In the genomic region with DNA sequence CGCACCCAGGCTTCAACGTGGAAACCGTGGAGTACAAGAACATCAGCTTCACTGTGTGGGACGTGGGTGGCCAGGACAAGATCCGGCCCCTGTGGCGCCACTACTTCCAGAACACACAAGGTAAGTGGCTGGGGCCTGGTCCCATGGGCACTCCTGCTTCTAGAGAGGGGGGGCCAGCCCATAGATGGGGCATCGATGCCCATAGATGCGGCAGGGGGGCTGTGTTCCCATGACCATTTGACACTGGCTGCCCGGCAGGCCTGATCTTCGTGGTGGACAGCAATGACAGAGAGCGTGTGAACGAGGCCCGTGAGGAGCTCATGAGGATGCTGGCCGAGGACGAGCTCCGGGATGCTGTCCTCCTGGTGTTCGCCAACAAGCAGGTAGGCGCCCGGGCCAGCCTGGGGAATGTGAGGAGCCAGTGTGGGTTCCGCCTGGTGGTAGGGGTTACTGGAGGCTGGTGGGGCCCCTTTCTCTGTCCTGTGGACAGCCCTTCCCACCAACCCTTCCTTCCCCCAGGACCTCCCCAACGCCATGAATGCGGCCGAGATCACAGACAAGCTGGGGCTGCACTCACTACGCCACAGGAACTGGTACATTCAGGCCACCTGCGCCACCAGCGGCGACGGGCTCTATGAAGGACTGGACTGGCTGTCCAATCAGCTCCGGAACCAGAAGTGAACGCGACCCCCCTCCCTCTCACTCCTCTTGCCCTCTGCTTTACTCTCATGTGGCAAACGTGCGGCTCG, we compare ENCODE assay signal across 17 cellular contexts. TPM values are rescaled to one million over a fixed set of nuclear protein-coding genes. Genes with fewer than 3 reads are reported as not detected.
DNase-seq lines count a peak whose midpoint lies in the region; ATAC-seq, FAIRE-seq and TF ChIP-seq lines count a peak whose summit lies in the region.
"Had no signal": no experiment of that assay in that cellular context is flagged by ENCODE, and none has a peak within 500 bp of the region (broad histone marks: within the 10 kb centered on the region; RNA-seq: fewer than 3 reads in every experiment).

No MANE protein-coding gene starts in this region.

- ATAC-seq in IMR-90 (ENCODE audit: low read depth) (no peak), HG02571 (IDR thresholded peaks at IDR 0.05; ENCODE audit: unreplicated experiment) (no peak)
- ATAC-seq: activated T-cell treated with anti-CD3 and anti-CD28 coated beads, Interleukin-2, amount 50 U/mL, for 4 hours; gastrocnemius medialis had no signal

- peak; percentile 2 for DNase-seq in GM12865 (ENCODE audit: low read depth)
- no peak for DNase-seq in IMR-90
- DNase-seq in frontal cortex (ENCODE audit: low spot score in 2 of 2) = peak; percentile 2 to 3
- peak; percentile 63 for DNase-seq in sigmoid colon
- no peak for DNase-seq in activated CD4-positive, CD25-positive, alpha-beta regulatory T cell (lab: John Stamatoyannopoulos, UW)
- no peak for DNase-seq in NCI-H82 (lab: John Stamatoyannopoulos, UW)
- DNase-seq: activated T-cell treated with anti-CD3 and anti-CD28 coated beads, Interleukin-2, amount 50 U/mL, for 4 hours; CD8-positive, alpha-beta memory T cell; effector memory CD4-positive, alpha-beta T cell; GDM1; kidney glomerular epithelial cell; retina; stimulated activated CD4-positive, alpha-beta T cell treated with anti-CD3 and anti-CD28 coated beads, Interleukin-2, amount 100 ng/mL, for 48 hours had no signal

- no peak overlapping the region for H3K4me2 ChIP-seq in IMR-90 (ENCODE audit: low read depth, low read length)

- H2BK5ac ChIP-seq in IMR-90 (ENCODE audit: low read depth, low read length, poor library complexity, severe bottlenecking) = no peak overlapping the region

- peaks cover 19% of the 10 kb centered on the region for H3K9me1 ChIP-seq in IMR-90 (ENCODE audit: insufficient read depth, low read length)

- dilution Hi-C loops in IMR-90 (cut with HindIII; ENCODE audit: low sequenced_read_pairs, unreplicated experiment) = no loop called here

- H3K56ac ChIP-seq in IMR-90 (ENCODE audit: extremely low read depth, insufficient read depth, low read length) = no peak overlapping the region

- no peak overlapping the region for H4K5ac ChIP-seq in IMR-90 (ENCODE audit: low read depth, low read length)

- POLR2A ChIA-PET in IMR-90 (lab: Charles Lee; ENCODE audit: unreplicated experiment) = no interaction called here

- peak overlapping the region; percentile 48 for H2AFZ ChIP-seq in IMR-90 (replicated peaks; ENCODE audit: low read length, poor library complexity)

- H3K27ac ChIP-seq in IMR-90 (ENCODE audit: insufficient read depth, low read length) (no peak overlapping the region), sigmoid colon (no peak overlapping the region)
- H3K27ac ChIP-seq: SJSA1 had no signal

- no peak overlapping the region for H2BK120ac ChIP-seq in IMR-90 (ENCODE audit: low read depth, low read length)

- no peak for TF ChIP-seq RAD21 in IMR-90 (IDR thresholded peaks at IDR 0.05; ENCODE audit: low read length)

- no peak overlapping the region for H3K18ac ChIP-seq in IMR-90 (ENCODE audit: low read depth, low read length)

- no TSS peak for BruUV-seq in IMR-90 (replicated peaks; lab: Mats Ljungman, UMichigan)

- H4K20me1 ChIP-seq in IMR-90 (ENCODE audit: insufficient read depth, low read length) = peaks cover 94% of the 10 kb centered on the region

- H2BK15ac ChIP-seq in IMR-90 (ENCODE audit: low read depth, low read length) = no peak overlapping the region

- no peak overlapping the region for H4K8ac ChIP-seq in IMR-90 (ENCODE audit: low read depth in 2 of 2, low read length in 2 of 2)

- in situ Hi-C loops in IMR-90 (cut with MboI; ENCODE audit: low sequenced_read_pairs) = no loop called here

- 0 out of 2 replicates have a peak, but pooled peaks cover 5% of the 10 kb centered on the region for H3K4me1 ChIP-seq in IMR-90 (ENCODE audit: control insufficient read depth, insufficient read depth, low read length)
- H3K4me1 ChIP-seq in sigmoid colon = peaks cover 0 to 52% (median 26%) of the 10 kb centered on the region in 4 donors
- H3K4me1 ChIP-seq: HAP-1 had no signal

- H3K79me1 ChIP-seq in IMR-90 (ENCODE audit: low read depth in 1 of 2, low read length in 2 of 2) = peaks cover 5 to 62% of the 10 kb centered on the region in 2 experiments; a peak in 3 of 4 replicates

- H3K9me3 ChIP-seq in IMR-90 (ENCODE audit: control insufficient read depth, insufficient read depth, low read length) (peaks cover 9% of the 10 kb centered on the region; the same call in 1 of the 2 replicates), sigmoid colon (peaks cover 0 to 6% (median 3%) of the 10 kb centered on the region in 4 donors)

- H3K14ac ChIP-seq in IMR-90 (replicated peaks; ENCODE audit: low read depth, low read length) = no peak overlapping the region

- H3K23ac ChIP-seq in IMR-90 (ENCODE audit: low read depth, low read length) = no peak overlapping the region

- CTCF ChIA-PET in IMR-90 (lab: Yijun Ruan, JAX) = no interaction called here

- no peak overlapping the region for H3K4me3 ChIP-seq in GM12865 (ENCODE audit: low read depth, low read length)
- no peak overlapping the region for H3K4me3 ChIP-seq in IMR-90 (ENCODE audit: insufficient read depth, low read depth, low read length)
- H3K4me3 ChIP-seq in sigmoid colon = no peak overlapping the region
- H3K4me3 ChIP-seq: gastrocnemius medialis, HAP-1, SJSA1 had no signal

- TF ChIP-seq EP300 in sigmoid colon (IDR thresholded peaks at IDR 0.05) = no peak

- H3K4ac ChIP-seq in IMR-90 (ENCODE audit: low read depth, low read length) = no peak overlapping the region

- 98% methylated on average over 7 of the region's 34 CpGs; no CpG with 5 or more reads in 1 of the 2 experiments for WGBS in IMR-90 (ENCODE audit: extremely low coverage in 2 of 2, insufficient read length in 1 of 2), 2 experiments
- 89 to 93% methylated on average over 34 of the region's 34 CpGs for WGBS in sigmoid colon, 2 donors

- H3K36me3 ChIP-seq in IMR-90 (ENCODE audit: control insufficient read depth, insufficient read depth, low read length) (peaks cover 57% of the 10 kb centered on the region), sigmoid colon (peaks cover 12 to 44% (median 32%) of the 10 kb centered on the region in 4 donors)

- no peak for FAIRE-seq in frontal cortex (lab: Jason Lieb, UNC)

- intact Hi-C loops in IMR-90 (cut with micrococcal nuclease) = no loop called here
- intact Hi-C loops in sigmoid colon (cut with DNase I) = no loop called here

- TF ChIP-seq CTCF in GM12865 (IDR thresholded peaks at IDR 0.05; ENCODE audit: insufficient read depth, low read depth, low read length, missing control alignments) = no peak
- TF ChIP-seq CTCF in IMR-90 (conservative IDR thresholded peaks at IDR 0.05; ENCODE audit: low read depth, low read length) = no peak
- no peak for TF ChIP-seq CTCF in sigmoid colon (IDR thresholded peaks at IDR 0.05)

- no peak overlapping the region for H2BK20ac ChIP-seq in IMR-90 (ENCODE audit: low read depth, low read length)

- no peak for TF ChIP-seq POLR2A in IMR-90 (IDR thresholded peaks at IDR 0.05; ENCODE audit: low read depth, low read length)
- no peak for TF ChIP-seq POLR2A in sigmoid colon (IDR thresholded peaks at IDR 0.05)

- H3K27me3 ChIP-seq in IMR-90 (ENCODE audit: control insufficient read depth, insufficient read depth, low read length) (no peaks in the 10 kb centered on the region), sigmoid colon (no peaks in the 10 kb centered on the region)
- H3K27me3 ChIP-seq: gastrocnemius medialis, SJSA1 had no signal

- no peak overlapping the region for H2AK9ac ChIP-seq in IMR-90 (replicated peaks; ENCODE audit: low read depth, low read length, poor library complexity)

- H3K9ac ChIP-seq in IMR-90 (ENCODE audit: low read depth, low read length) = no peak overlapping the region

- no peak overlapping the region for H2AK5ac ChIP-seq in IMR-90 (ENCODE audit: low read depth, low read length)

- no peak overlapping the region for H4K91ac ChIP-seq in IMR-90 (ENCODE audit: insufficient read depth, low read depth, low read length)

TF ChIP-seq in IMR-90, 13 proteins besides CTCF, POLR2A, EP300 and RAD21 (continues in another document):
- TF ChIP-seq SMC3 (IDR thresholded peaks at IDR 0.05; ENCODE audit: low read depth, low read length) (no peak), MAZ (IDR thresholded peaks at IDR 0.05; ENCODE audit: borderline replicate concordance, low read depth, low read length) (no peak)

RNA-seq across cellular contexts. Expression of gene C1orf35, which starts 5.6 kb away (rescaled TPM):
- total RNA-seq in IMR-90 (2012; rRNA removed) (4.3 and 4.7 TPM in 2 replicates), frontal cortex (4.1 TPM), sigmoid colon (10 to 100 TPM in 3 of 4 donors, 1 to 10 TPM in 1; 7.8 to 18.1 (median 13.0) TPM)
- polyA plus RNA-seq in IMR-90 (2012; rRNA removed) (13.0 and 15.4 TPM in 2 replicates), sigmoid colon (10 to 100 TPM in 1 of 3 donors, 1 to 10 TPM in 2; 8.8 to 17.9 (median 9.0) TPM)
- 20.6 and 27.3 TPM in 2 replicates for polyA plus RNA-seq in IMR-90 (2012; cell fraction: cytosol; rRNA removed)
- polyA plus RNA-seq in IMR-90 (2012; cell fraction: nucleus; rRNA removed; ENCODE audit: low replicate concordance) = 46.8 and 78.0 TPM in 2 replicates

RNA-seq across cellular contexts. Expression of gene MRPL55, which starts 11.6 kb away (rescaled TPM):
- total RNA-seq in IMR-90 (2012; rRNA removed) (48.9 TPM in 2 replicates), frontal cortex (33.4 TPM), sigmoid colon (10 to 100 TPM; 62.0 to 90.6 (median 79.3) TPM)
- polyA plus RNA-seq in IMR-90 (2012; rRNA removed) (95.4 and 121 TPM in 2 replicates), sigmoid colon (10 to 100 TPM; 53.5 to 77.4 (median 58.0) TPM)
- 115 and 152 TPM in 2 replicates for polyA plus RNA-seq in IMR-90 (2012; cell fraction: cytosol; rRNA removed)
- polyA plus RNA-seq in IMR-90 (2012; cell fraction: nucleus; rRNA removed; ENCODE audit: low replicate concordance) = 146 and 244 TPM in 2 replicates

RNA-seq across cellular contexts. Expression of gene ARF1, which starts 15.0 kb away (rescaled TPM):
- total RNA-seq in IMR-90 (2012; rRNA removed) (306 and 330 TPM in 2 replicates), frontal cortex (107 TPM), sigmoid colon (100 to 1,000 TPM; 212 to 250 (median 225) TPM)
- polyA plus RNA-seq in IMR-90 (2012; rRNA removed) (1,099 and 1,100 TPM in 2 replicates), sigmoid colon (100 to 1,000 TPM; 345 to 482 (median 479) TPM)
- 570 and 893 TPM in 2 replicates for polyA plus RNA-seq in IMR-90 (2012; cell fraction: cytosol; rRNA removed)
- 435 and 685 TPM in 2 replicates for polyA plus RNA-seq in IMR-90 (2012; cell fraction: nucleus; rRNA removed; ENCODE audit: low replicate concordance)

RNA-seq across cellular contexts. Expression of gene GUK1, which starts 42.6 kb away (rescaled TPM):
- 465 and 524 TPM in 2 replicates for total RNA-seq in IMR-90 (2012; rRNA removed)
- polyA plus RNA-seq in IMR-90 (2012; rRNA removed) = 548 and 630 TPM in 2 replicates
- polyA plus RNA-seq in IMR-90 (2012; cell fraction: cytosol; rRNA removed) = 522 and 1,067 TPM in 2 replicates
- polyA plus RNA-seq in IMR-90 (2012; cell fraction: nucleus; rRNA removed; ENCODE audit: low replicate concordance) = 571 and 1,090 TPM in 2 replicates
- 130 TPM for total RNA-seq in frontal cortex
- 100 to 1,000 TPM; 225 to 366 (median 303) TPM for total RNA-seq in sigmoid colon
- 100 to 1,000 TPM; 391 to 668 (median 656) TPM for polyA plus RNA-seq in sigmoid colon

RNA-seq across cellular contexts. Expression of gene GJC2, which starts 52.2 kb away (rescaled TPM):
- total RNA-seq in IMR-90 (2012; rRNA removed) = 1.1 and 1.4 TPM in 2 replicates
- polyA plus RNA-seq in IMR-90 (2012; rRNA removed) = 1.7 and 2.6 TPM in 2 replicates
- 1.5 and 2.6 TPM in 2 replicates for polyA plus RNA-seq in IMR-90 (2012; cell fraction: cytosol; rRNA removed)
- polyA plus RNA-seq in IMR-90 (2012; cell fraction: nucleus; rRNA removed; ENCODE audit: low replicate concordance) = 2.1 and 4.8 TPM in 2 replicates
- 0.82 TPM for total RNA-seq in frontal cortex
- total RNA-seq in sigmoid colon = 1 to 10 TPM; 4.2 to 6.4 (median 4.9) TPM
- polyA plus RNA-seq in sigmoid colon = under 1 TPM in 2 of 3 donors, not detected in 1; 0.60 to 0.99 TPM
- polyA plus RNA-seq: CD8-positive, alpha-beta memory T cell had no signal

Comparison
In these comparisons a context has a peak if more than half of its experiments do, and no peak if none do; other contexts are left out.
1. DNase-seq: peak in GM12865 (single experiment), frontal cortex (2 of 2) and sigmoid colon (single experiment); none in IMR-90 (single experiment), activated CD4-positive, CD25-positive, alpha-beta regulatory T cell (0 of 4) and NCI-H82 (single experiment).